Comparison of ENCODE assay signal across 20 cellular contexts in genomic region chr18:25516747-25517498, GRCh38.
DNase-seq lines count a peak whose midpoint lies in the region; TF ChIP-seq lines count a peak whose summit lies in the region.
"Had no signal": no experiment of that assay in that cellular context is flagged by ENCODE, and none has a peak within 500 bp of the region (broad histone marks: within the 10 kb centered on the region; RNA-seq: fewer than 3 reads in every experiment).

No MANE protein-coding gene starts in this region.

- H3K27me3 ChIP-seq in ectodermal cell (ENCODE audit: control insufficient read depth, insufficient read depth, low read length, poor library complexity, severe bottlenecking): no peaks in the 10 kb centered on the region
- no peaks in the 10 kb centered on the region for H3K27me3 ChIP-seq in smooth muscle cell (ENCODE audit: low read depth)
- no peaks in the 10 kb centered on the region for H3K27me3 ChIP-seq in PC-9 (ENCODE audit: insufficient read depth, low read depth)
- H3K27me3 ChIP-seq: brain microvascular endothelial cell, tibial nerve had no signal

- peaks cover 12% of the 10 kb centered on the region for H3K4me1 ChIP-seq in ectodermal cell (ENCODE audit: control insufficient read depth, insufficient read depth, low read length)
- H3K4me1 ChIP-seq in smooth muscle cell (ENCODE audit: low read depth): peaks cover 19% of the 10 kb centered on the region
- no peaks in the 10 kb centered on the region for H3K4me1 ChIP-seq in PC-9 (replicated peaks; ENCODE audit: insufficient read depth)
- H3K4me1 ChIP-seq: tibial nerve had no signal

- no peak for TF ChIP-seq CTCF in smooth muscle cell (IDR thresholded peaks at IDR 0.05; ENCODE audit: borderline replicate concordance, insufficient read depth, poor library complexity, severe bottlenecking)
- no peak for TF ChIP-seq CTCF in PC-9 (conservative IDR thresholded peaks at IDR 0.05)

- no TSS peak for BruUV-seq in PC-9 (replicated peaks; lab: Mats Ljungman, UMichigan)

- H3K27ac ChIP-seq in ectodermal cell (ENCODE audit: insufficient read depth, low read depth, low read length, poor library complexity, severe bottlenecking) (peak overlapping the region; percentile 2), smooth muscle cell (ENCODE audit: low read depth) (peak overlapping the region; percentile 52), PC-9 (no peak overlapping the region)
- H3K27ac ChIP-seq: brain microvascular endothelial cell, tibial nerve had no signal

- no peaks in the 10 kb centered on the region for H3K36me3 ChIP-seq in ectodermal cell (ENCODE audit: control insufficient read depth, insufficient read depth, low read length)
- H3K36me3 ChIP-seq in smooth muscle cell (ENCODE audit: low read depth): no peaks in the 10 kb centered on the region
- H3K36me3 ChIP-seq in PC-9 (ENCODE audit: low read depth): no peaks in the 10 kb centered on the region
- H3K36me3 ChIP-seq: brain microvascular endothelial cell, tibial nerve had no signal

- H2AFZ ChIP-seq in smooth muscle cell (ENCODE audit: low read depth) (no peak overlapping the region), PC-9 (no peak overlapping the region)

- H3K9ac ChIP-seq in smooth muscle cell (ENCODE audit: low read depth): no peak overlapping the region

- no peaks in the 10 kb centered on the region for H3F3A ChIP-seq in smooth muscle cell (ENCODE audit: low read depth)
- no peaks in the 10 kb centered on the region for H3F3A ChIP-seq in PC-9 (ENCODE audit: insufficient read depth, low read depth)

- POLR2A ChIA-PET in PC-9 (lab: Charles Lee; ENCODE audit: unreplicated experiment): no interaction called here

- CTCF ChIA-PET in PC-9 (lab: Charles Lee): no interaction called here

- intact Hi-C loops in PC-9 (cut with micrococcal nuclease; ENCODE audit: unreplicated experiment) (no loop called here), posterior cingulate gyrus (cut with DNase I) (no loop called here)

- 90 to 92% methylated on average over 6 to 7 of the region's 7 CpGs for WGBS in ectodermal cell, 2 experiments
- WGBS in smooth muscle cell (ENCODE audit: low lambda C conversion rate): 59% methylated on average over 7 of the region's 7 CpGs

- DNase-seq in NCI-H128 (lab: John Stamatoyannopoulos, UW; ENCODE audit: unreplicated experiment) (peak; percentile 67), NCI-H748 treated with DMSO at 0.1 percent for 48 hours (lab: John Stamatoyannopoulos, UW) (peak; percentile 97), smooth muscle cell (lab: John Stamatoyannopoulos, UW; ENCODE audit: unreplicated experiment) (no peak), PC-9 (no peak), posterior cingulate gyrus (no peak), AG08395 (ENCODE audit: low spot score) (no peak)
- DNase-seq: activated CD4-positive, alpha-beta T cell treated with anti-CD3 and anti-CD28 coated beads, Interleukin-2, amount 10 ng/mL, durations not matched to agents 24 days and 14 days; activated CD8-positive, alpha-beta memory T cell treated with anti-CD3 and anti-CD28 coated beads, Interleukin-2, amount 10 ng/mL, durations not matched to agents 7 days and 5 days; activated naive CD8-positive, alpha-beta T cell treated with anti-CD3 and anti-CD28 coated beads for 36 hours; brain microvascular endothelial cell; HCEC 1CT; head of caudate nucleus; left colon; NCI-H1092; NCI-H226; stimulated activated CD4-positive, alpha-beta T cell treated with anti-CD3 and anti-CD28 coated beads, Interleukin-4, amount 100 ng/mL, for 24 hours; stimulated activated naive CD8-positive, alpha-beta T cell treated with anti-CD3 and anti-CD28 coated beads, Interleukin-15, amount 100 ng/mL, for 72 hours; T-helper 1 cell had no signal

- H4K20me1 ChIP-seq in smooth muscle cell (ENCODE audit: low read depth) (no peaks in the 10 kb centered on the region), PC-9 (ENCODE audit: insufficient read depth) (no peaks in the 10 kb centered on the region)

- no peak overlapping the region for H3K4me3 ChIP-seq in ectodermal cell (ENCODE audit: insufficient read depth, low read depth, low read length)
- H3K4me3 ChIP-seq in smooth muscle cell: no peak overlapping the region
- H3K4me3 ChIP-seq in PC-9: no peak overlapping the region
- H3K4me3 ChIP-seq: tibial nerve had no signal

- no peaks in the 10 kb centered on the region for H3K9me2 ChIP-seq in PC-9 (ENCODE audit: insufficient read depth)

- H3K4me2 ChIP-seq in smooth muscle cell (peak overlapping the region; percentile 54), PC-9 (no peak overlapping the region)

- H3K9me3 ChIP-seq in ectodermal cell (ENCODE audit: control insufficient read depth, low read length): no peaks in the 10 kb centered on the region
- no peaks in the 10 kb centered on the region for H3K9me3 ChIP-seq in smooth muscle cell (replicated peaks; ENCODE audit: low read depth)
- H3K9me3 ChIP-seq in PC-9 (ENCODE audit: insufficient read depth, low read depth): no peaks in the 10 kb centered on the region
- H3K9me3 ChIP-seq: tibial nerve had no signal

- no peaks in the 10 kb centered on the region for H3K79me2 ChIP-seq in smooth muscle cell (ENCODE audit: low read depth)
- H3K79me2 ChIP-seq in PC-9 (ENCODE audit: low read depth): no peaks in the 10 kb centered on the region

Comparison
In these comparisons a context has a peak if more than half of its experiments do, and no peak if none do; other contexts are left out.
1. DNase-seq: peak in NCI-H128 (single experiment) and NCI-H748 treated with DMSO at 0.1 percent for 48 hours (single experiment); none in smooth muscle cell (single experiment), PC-9 (0 of 2), posterior cingulate gyrus (0 of 10) and AG08395 (single experiment).